15 cellular contexts compared by ENCODE assay signal in genomic region chr14:61297581-61297980, GRCh38. TPM values are rescaled to one million over a fixed set of nuclear protein-coding genes. Genes with fewer than 3 reads are reported as not detected.
"Had no signal": no experiment of that assay in that cellular context is flagged by ENCODE, and none has a peak within 500 bp of the region (broad histone marks: within the 10 kb centered on the region; RNA-seq: fewer than 3 reads in every experiment).

No MANE protein-coding gene starts in this region.

- H3K4me3 ChIP-seq: smooth muscle cell, stomach, upper lobe of left lung had no signal

- H3K27me3 ChIP-seq: neutrophil, stomach, upper lobe of left lung had no signal

- FAIRE-seq: bronchial epithelial cell had no signal

- H3K36me3 ChIP-seq: neutrophil, stomach, upper lobe of left lung had no signal

- H3K9me3 ChIP-seq: neutrophil, stomach, upper lobe of left lung had no signal

- H3K27ac ChIP-seq: neutrophil, stomach, upper lobe of left lung had no signal

- ATAC-seq: sciatic nerve had no signal

- H3K4me3 Mint-ChIP-seq: activated CD4-positive, alpha-beta T cell treated with anti-CD3 and anti-CD28 coated beads, Interleukin-2, amount 10 ng/mL, durations not matched to agents 7 days and 5 days; dendritic cell treated with granulocyte-macrophage colony-stimulating factor and Interleukin-4, amounts not matched to agents 40 ng/mL and 50 ng/mL, for 4 days had no signal

- H3K27me3 Mint-ChIP-seq: activated CD4-positive, alpha-beta T cell treated with anti-CD3 and anti-CD28 coated beads, Interleukin-2, amount 10 ng/mL, durations not matched to agents 7 days and 5 days; dendritic cell treated with granulocyte-macrophage colony-stimulating factor and Interleukin-4, amounts not matched to agents 40 ng/mL and 50 ng/mL, for 4 days had no signal

- H3K27ac Mint-ChIP-seq: dendritic cell treated with granulocyte-macrophage colony-stimulating factor and Interleukin-4, amounts not matched to agents 40 ng/mL and 50 ng/mL, for 4 days had no signal

- DNase-seq: activated CD4-positive, CD25-positive, alpha-beta regulatory T cell; activated CD8-positive, alpha-beta memory T cell treated with anti-CD3 and anti-CD28 coated beads for 24 hours; effector CD8-positive, alpha-beta T cell; left ventricle myocardium superior; stimulated activated CD4-positive, alpha-beta T cell treated with anti-CD3 and anti-CD28 coated beads, Interleukin-4, amount 100 ng/mL, for 1 hour; stomach; T-helper 9 cell; upper lobe of left lung had no signal

- H3K9me3 Mint-ChIP-seq: dendritic cell treated with granulocyte-macrophage colony-stimulating factor and Interleukin-4, amounts not matched to agents 40 ng/mL and 50 ng/mL, for 4 days had no signal

RNA-seq across cellular contexts. Expression of gene TMEM30B, which starts 16.4 kb away (rescaled TPM):
- total RNA-seq: fibroblast of villous mesenchyme had no signal
